In the genomic region with DNA sequence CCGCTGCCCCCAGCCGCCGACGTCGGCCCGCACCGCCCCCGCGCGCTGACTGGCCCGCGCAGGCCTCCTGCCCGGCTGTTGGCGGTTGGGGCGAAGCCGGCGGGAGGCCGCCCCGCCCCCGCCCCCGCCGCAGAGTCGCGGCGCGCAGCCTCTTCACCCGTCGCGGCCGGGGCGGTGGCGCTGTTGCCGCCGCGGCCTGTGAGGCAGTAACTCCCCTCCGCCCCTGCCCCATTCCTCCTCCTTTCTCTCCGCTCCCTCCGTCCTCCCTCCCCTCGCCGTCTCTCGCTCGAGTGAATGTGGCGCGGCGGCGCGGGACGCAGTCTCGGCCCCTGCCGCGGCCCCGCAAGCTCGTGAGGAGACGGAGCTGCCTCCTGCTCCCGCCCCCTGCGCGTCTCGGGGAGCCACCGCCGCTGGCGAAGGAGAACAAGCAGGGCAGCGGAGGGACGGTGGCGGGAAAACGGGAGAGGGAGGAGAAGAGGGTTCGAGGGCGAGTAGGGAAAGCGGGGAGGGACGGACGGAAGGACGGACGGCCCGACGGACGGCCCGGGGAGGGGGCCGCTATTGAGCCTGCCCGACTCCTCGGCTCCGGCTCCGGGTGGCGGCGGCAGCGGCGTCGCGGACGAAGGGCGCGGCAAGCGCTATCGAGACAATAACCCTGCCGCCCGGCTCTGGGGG, we compare ENCODE assay signal across 1 cellular context.
TF ChIP-seq lines count a peak whose summit lies in the region.

No MANE protein-coding gene starts in this region.

TF ChIP-seq in GM23338, 12 proteins besides CTCF, POLR2A, EP300 and RAD21 (continued from another document):
- TF ChIP-seq, protein P1, sequence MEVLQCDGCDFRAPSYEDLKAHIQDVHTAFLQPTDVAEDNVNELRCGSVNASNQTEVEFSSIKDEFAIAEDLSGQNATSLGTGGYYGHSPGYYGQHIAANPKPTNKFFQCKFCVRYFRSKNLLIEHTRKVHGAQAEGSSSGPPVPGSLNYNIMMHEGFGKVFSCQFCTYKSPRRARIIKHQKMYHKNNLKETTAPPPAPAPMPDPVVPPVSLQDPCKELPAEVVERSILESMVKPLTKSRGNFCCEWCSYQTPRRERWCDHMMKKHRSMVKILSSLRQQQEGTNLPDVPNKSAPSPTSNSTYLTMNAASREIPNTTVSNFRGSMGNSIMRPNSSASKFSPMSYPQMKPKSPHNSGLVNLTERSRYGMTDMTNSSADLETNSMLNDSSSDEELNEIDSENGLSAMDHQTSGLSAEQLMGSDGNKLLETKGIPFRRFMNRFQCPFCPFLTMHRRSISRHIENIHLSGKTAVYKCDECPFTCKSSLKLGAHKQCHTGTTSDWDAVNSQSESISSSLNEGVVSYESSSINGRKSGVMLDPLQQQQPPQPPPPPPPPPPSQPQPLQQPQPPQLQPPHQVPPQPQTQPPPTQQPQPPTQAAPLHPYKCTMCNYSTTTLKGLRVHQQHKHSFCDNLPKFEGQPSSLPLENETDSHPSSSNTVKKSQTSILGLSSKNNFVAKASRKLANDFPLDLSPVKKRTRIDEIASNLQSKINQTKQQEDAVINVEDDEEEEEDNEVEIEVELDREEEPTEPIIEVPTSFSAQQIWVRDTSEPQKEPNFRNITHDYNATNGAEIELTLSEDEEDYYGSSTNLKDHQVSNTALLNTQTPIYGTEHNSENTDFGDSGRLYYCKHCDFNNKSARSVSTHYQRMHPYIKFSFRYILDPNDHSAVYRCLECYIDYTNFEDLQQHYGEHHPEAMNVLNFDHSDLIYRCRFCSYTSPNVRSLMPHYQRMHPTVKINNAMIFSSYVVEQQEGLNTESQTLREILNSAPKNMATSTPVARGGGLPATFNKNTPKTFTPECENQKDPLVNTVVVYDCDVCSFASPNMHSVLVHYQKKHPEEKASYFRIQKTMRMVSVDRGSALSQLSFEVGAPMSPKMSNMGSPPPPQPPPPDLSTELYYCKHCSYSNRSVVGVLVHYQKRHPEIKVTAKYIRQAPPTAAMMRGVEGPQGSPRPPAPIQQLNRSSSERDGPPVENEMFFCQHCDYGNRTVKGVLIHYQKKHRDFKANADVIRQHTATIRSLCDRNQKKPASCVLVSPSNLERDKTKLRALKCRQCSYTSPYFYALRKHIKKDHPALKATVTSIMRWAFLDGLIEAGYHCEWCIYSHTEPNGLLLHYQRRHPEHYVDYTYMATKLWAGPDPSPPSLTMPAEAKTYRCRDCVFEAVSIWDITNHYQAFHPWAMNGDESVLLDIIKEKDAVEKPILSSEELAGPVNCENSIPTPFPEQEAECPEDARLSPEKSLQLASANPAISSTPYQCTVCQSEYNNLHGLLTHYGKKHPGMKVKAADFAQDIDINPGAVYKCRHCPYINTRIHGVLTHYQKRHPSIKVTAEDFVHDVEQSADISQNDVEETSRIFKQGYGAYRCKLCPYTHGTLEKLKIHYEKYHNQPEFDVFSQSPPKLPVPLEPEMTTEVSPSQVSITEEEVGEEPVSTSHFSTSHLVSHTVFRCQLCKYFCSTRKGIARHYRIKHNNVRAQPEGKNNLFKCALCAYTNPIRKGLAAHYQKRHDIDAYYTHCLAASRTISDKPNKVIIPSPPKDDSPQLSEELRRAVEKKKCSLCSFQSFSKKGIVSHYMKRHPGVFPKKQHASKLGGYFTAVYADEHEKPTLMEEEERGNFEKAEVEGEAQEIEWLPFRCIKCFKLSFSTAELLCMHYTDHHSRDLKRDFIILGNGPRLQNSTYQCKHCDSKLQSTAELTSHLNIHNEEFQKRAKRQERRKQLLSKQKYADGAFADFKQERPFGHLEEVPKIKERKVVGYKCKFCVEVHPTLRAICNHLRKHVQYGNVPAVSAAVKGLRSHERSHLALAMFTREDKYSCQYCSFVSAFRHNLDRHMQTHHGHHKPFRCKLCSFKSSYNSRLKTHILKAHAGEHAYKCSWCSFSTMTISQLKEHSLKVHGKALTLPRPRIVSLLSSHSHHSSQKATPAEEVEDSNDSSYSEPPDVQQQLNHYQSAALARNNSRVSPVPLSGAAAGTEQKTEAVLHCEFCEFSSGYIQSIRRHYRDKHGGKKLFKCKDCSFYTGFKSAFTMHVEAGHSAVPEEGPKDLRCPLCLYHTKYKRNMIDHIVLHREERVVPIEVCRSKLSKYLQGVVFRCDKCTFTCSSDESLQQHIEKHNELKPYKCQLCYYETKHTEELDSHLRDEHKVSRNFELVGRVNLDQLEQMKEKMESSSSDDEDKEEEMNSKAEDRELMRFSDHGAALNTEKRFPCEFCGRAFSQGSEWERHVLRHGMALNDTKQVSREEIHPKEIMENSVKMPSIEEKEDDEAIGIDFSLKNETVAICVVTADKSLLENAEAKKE (CRISPR knock-in tag; IDR thresholded peaks at IDR 0.05): no peak
